In genomic region chr11:17564687-17565042, GRCh38 we compare ENCODE assay signal across 15 cellular contexts. TPM values are rescaled to one million over a fixed set of nuclear protein-coding genes. Genes with fewer than 3 reads are reported as not detected.
DNase-seq lines count a peak whose midpoint lies in the region; ATAC-seq and TF ChIP-seq lines count a peak whose summit lies in the region.
"Had no signal": no experiment of that assay in that cellular context is flagged by ENCODE, and none has a peak within 500 bp of the region (broad histone marks: within the 10 kb centered on the region; RNA-seq: fewer than 3 reads in every experiment).

No MANE protein-coding gene starts in this region.

- H3K4me2 ChIP-seq in Loucy (ENCODE audit: low read depth, low read length, poor library complexity, severe bottlenecking) = no peak overlapping the region
- H3K4me2 ChIP-seq in osteoblast (ENCODE audit: insufficient read depth, low read length) = no peak overlapping the region

- H3K4me1 Mint-ChIP-seq in activated CD4-positive, alpha-beta T cell treated with anti-CD3 and anti-CD28 coated beads for 36 hours = no peaks in the 10 kb centered on the region

- H3K9me3 Mint-ChIP-seq in activated CD4-positive, alpha-beta T cell treated with anti-CD3 and anti-CD28 coated beads for 36 hours (ENCODE audit: low read depth) = no peaks in the 10 kb centered on the region

- H4K20me1 ChIP-seq in Loucy (ENCODE audit: insufficient read depth, low read length, poor library complexity, severe bottlenecking) (no peaks in the 10 kb centered on the region), osteoblast (ENCODE audit: insufficient read depth, low read length) (no peaks in the 10 kb centered on the region)

- H2AFZ ChIP-seq in Loucy (ENCODE audit: low read length) (no peak overlapping the region), osteoblast (ENCODE audit: low read length) (no peak overlapping the region)

- no peaks in the 10 kb centered on the region for H3K27me3 Mint-ChIP-seq in activated CD4-positive, alpha-beta T cell treated with anti-CD3 and anti-CD28 coated beads for 36 hours

- no peaks in the 10 kb centered on the region for H3K9me3 ChIP-seq in Loucy (ENCODE audit: insufficient read depth, low read depth, low read length)
- no peaks in the 10 kb centered on the region for H3K9me3 ChIP-seq in osteoblast (ENCODE audit: low read depth, low read length)
- H3K9me3 ChIP-seq: transverse colon had no signal

- no peaks in the 10 kb centered on the region for H3F3A ChIP-seq in Loucy (ENCODE audit: low read depth)

- no peaks in the 10 kb centered on the region for H3K27me3 ChIP-seq in Loucy (ENCODE audit: insufficient read depth, low read length, poor library complexity, severe bottlenecking)
- H3K27me3 ChIP-seq in osteoblast (ENCODE audit: insufficient read depth, low read length) = peaks cover 11% of the 10 kb centered on the region
- H3K27me3 ChIP-seq: transverse colon had no signal

- H3K36me3 Mint-ChIP-seq in activated CD4-positive, alpha-beta T cell treated with anti-CD3 and anti-CD28 coated beads for 36 hours (ENCODE audit: low read depth) = no peaks in the 10 kb centered on the region

- peak; percentile 46 for DNase-seq in activated CD4-positive, alpha-beta T cell treated with anti-CD3 and anti-CD28 coated beads for 36 hours
- DNase-seq in activated CD4-positive, alpha-beta T cell treated with anti-CD3 and anti-CD28 coated beads for 1 hour = no peak
- DNase-seq in cardiac fibroblast (ENCODE audit: low read depth in 2 of 2) (peak in 1 of 2 donors; percentile 4), osteoblast (ENCODE audit: insufficient read length, low spot score, missing footprints) (no peak)
- DNase-seq: activated CD4-positive, CD25-positive, alpha-beta regulatory T cell treated with anti-CD3 and anti-CD28 coated beads, Interleukin-2, amount 50 U/mL, for 72 hours; DMS79; SHP77; transverse colon had no signal

- intact Hi-C loops in activated CD4-positive, alpha-beta T cell treated with anti-CD3 and anti-CD28 coated beads for 36 hours (cut with DNase I, micrococcal nuclease) = no loop called here

- H3K4me1 ChIP-seq in Loucy (ENCODE audit: insufficient read depth, low read length, poor library complexity, severe bottlenecking) = peaks cover 5% of the 10 kb centered on the region
- H3K4me1 ChIP-seq in osteoblast (ENCODE audit: insufficient read depth, low read length) = no peaks in the 10 kb centered on the region
- H3K4me1 ChIP-seq: transverse colon had no signal

- CTCF ChIA-PET in activated CD4-positive, alpha-beta T cell treated with anti-CD3 and anti-CD28 coated beads for 36 hours (lab: Charles Lee) = interaction anchor here (0.7 kb wide), 1 partner anchor 100 kb away, joined by 3 read pairs; no protein-coding TSS in a partner anchor

- H3K4me3 ChIP-seq in Loucy (ENCODE audit: low read length, poor library complexity, severe bottlenecking) = no peak overlapping the region
- H3K4me3 ChIP-seq in cardiac fibroblast (replicated peaks in 1 of 2; ENCODE audit: low read depth in 2 of 2, low read length in 2 of 2) = no peak overlapping the region
- no peak overlapping the region for H3K4me3 ChIP-seq in osteoblast (ENCODE audit: insufficient read depth, low read length)
- H3K4me3 ChIP-seq: transverse colon had no signal

- no peaks in the 10 kb centered on the region for H3K36me3 ChIP-seq in Loucy (ENCODE audit: insufficient read depth, low read length)
- no peaks in the 10 kb centered on the region for H3K36me3 ChIP-seq in osteoblast (ENCODE audit: insufficient read depth, low read length)
- H3K36me3 ChIP-seq: transverse colon had no signal

- no peak overlapping the region for H3K27ac ChIP-seq in osteoblast (ENCODE audit: low read depth, low read length)
- H3K27ac ChIP-seq: transverse colon had no signal

- H3K4me3 Mint-ChIP-seq in activated CD4-positive, alpha-beta T cell treated with anti-CD3 and anti-CD28 coated beads for 36 hours = no peak overlapping the region

- no peak overlapping the region for H3K27ac Mint-ChIP-seq in activated CD4-positive, alpha-beta T cell treated with anti-CD3 and anti-CD28 coated beads for 36 hours

- H3K79me2 ChIP-seq in Loucy (ENCODE audit: insufficient read depth, low read length) = no peaks in the 10 kb centered on the region
- H3K79me2 ChIP-seq in osteoblast (ENCODE audit: insufficient read depth, low read length) = no peaks in the 10 kb centered on the region

- TF ChIP-seq CTCF in Loucy (conservative IDR thresholded peaks at IDR 0.05; ENCODE audit: low read length) (peak; percentile 57), cardiac fibroblast (IDR thresholded peaks at IDR 0.05; ENCODE audit: low read depth, low read length) (peak; percentile 23), osteoblast (IDR thresholded peaks at IDR 0.05; ENCODE audit: extremely low read depth, low read depth, low read length) (peak; percentile 19)

- no peaks in the 10 kb centered on the region for H3K9me2 ChIP-seq in Loucy (replicated peaks; ENCODE audit: low read depth, low read length)

- POLR2A ChIA-PET in activated CD4-positive, alpha-beta T cell treated with anti-CD3 and anti-CD28 coated beads for 36 hours (lab: Charles Lee) = interaction anchor here (0.6 kb wide), 1 partner anchor 737 kb away, joined by 3 read pairs; no protein-coding TSS in a partner anchor

- no peak overlapping the region for H3K9ac ChIP-seq in Loucy (ENCODE audit: low read depth, low read length, poor library complexity, severe bottlenecking)

- ATAC-seq in activated CD4-positive, alpha-beta T cell treated with anti-CD3 and anti-CD28 coated beads for 36 hours = no peak
- ATAC-seq in HG03045 (IDR thresholded peaks at IDR 0.05; ENCODE audit: unreplicated experiment) (no peak), GM21717 (IDR thresholded peaks at IDR 0.05; ENCODE audit: unreplicated experiment) (no peak), GM21526 (IDR thresholded peaks at IDR 0.05; ENCODE audit: low FRiP score, unreplicated experiment) (no peak)

RNA-seq across cellular contexts. Expression of gene OTOG, which starts 17.6 kb away (rescaled TPM):
- total RNA-seq in activated CD4-positive, alpha-beta T cell treated with anti-CD3 and anti-CD28 coated beads for 36 hours = not detected
- total RNA-seq in osteoblast = not detected in 2 replicates
- total RNA-seq: kidney epithelial cell, M059J, NCI-H460, transverse colon had no signal

RNA-seq across cellular contexts. Expression of gene USH1C, which starts 20.4 kb away (rescaled TPM):
- total RNA-seq in activated CD4-positive, alpha-beta T cell treated with anti-CD3 and anti-CD28 coated beads for 36 hours = not detected
- total RNA-seq in osteoblast = not detected in 2 replicates
- total RNA-seq: M059J had no signal
